Comparison of ENCODE assay signal across 1 cellular context in genomic region chr6:119672725-119673124, GRCh38.
TF ChIP-seq lines count a peak whose summit lies in the region.

No MANE protein-coding gene starts in this region.

TF ChIP-seq in H1, 55 proteins besides CTCF, POLR2A, EP300 and RAD21 (continued from another document):
- TF ChIP-seq, protein P1, sequence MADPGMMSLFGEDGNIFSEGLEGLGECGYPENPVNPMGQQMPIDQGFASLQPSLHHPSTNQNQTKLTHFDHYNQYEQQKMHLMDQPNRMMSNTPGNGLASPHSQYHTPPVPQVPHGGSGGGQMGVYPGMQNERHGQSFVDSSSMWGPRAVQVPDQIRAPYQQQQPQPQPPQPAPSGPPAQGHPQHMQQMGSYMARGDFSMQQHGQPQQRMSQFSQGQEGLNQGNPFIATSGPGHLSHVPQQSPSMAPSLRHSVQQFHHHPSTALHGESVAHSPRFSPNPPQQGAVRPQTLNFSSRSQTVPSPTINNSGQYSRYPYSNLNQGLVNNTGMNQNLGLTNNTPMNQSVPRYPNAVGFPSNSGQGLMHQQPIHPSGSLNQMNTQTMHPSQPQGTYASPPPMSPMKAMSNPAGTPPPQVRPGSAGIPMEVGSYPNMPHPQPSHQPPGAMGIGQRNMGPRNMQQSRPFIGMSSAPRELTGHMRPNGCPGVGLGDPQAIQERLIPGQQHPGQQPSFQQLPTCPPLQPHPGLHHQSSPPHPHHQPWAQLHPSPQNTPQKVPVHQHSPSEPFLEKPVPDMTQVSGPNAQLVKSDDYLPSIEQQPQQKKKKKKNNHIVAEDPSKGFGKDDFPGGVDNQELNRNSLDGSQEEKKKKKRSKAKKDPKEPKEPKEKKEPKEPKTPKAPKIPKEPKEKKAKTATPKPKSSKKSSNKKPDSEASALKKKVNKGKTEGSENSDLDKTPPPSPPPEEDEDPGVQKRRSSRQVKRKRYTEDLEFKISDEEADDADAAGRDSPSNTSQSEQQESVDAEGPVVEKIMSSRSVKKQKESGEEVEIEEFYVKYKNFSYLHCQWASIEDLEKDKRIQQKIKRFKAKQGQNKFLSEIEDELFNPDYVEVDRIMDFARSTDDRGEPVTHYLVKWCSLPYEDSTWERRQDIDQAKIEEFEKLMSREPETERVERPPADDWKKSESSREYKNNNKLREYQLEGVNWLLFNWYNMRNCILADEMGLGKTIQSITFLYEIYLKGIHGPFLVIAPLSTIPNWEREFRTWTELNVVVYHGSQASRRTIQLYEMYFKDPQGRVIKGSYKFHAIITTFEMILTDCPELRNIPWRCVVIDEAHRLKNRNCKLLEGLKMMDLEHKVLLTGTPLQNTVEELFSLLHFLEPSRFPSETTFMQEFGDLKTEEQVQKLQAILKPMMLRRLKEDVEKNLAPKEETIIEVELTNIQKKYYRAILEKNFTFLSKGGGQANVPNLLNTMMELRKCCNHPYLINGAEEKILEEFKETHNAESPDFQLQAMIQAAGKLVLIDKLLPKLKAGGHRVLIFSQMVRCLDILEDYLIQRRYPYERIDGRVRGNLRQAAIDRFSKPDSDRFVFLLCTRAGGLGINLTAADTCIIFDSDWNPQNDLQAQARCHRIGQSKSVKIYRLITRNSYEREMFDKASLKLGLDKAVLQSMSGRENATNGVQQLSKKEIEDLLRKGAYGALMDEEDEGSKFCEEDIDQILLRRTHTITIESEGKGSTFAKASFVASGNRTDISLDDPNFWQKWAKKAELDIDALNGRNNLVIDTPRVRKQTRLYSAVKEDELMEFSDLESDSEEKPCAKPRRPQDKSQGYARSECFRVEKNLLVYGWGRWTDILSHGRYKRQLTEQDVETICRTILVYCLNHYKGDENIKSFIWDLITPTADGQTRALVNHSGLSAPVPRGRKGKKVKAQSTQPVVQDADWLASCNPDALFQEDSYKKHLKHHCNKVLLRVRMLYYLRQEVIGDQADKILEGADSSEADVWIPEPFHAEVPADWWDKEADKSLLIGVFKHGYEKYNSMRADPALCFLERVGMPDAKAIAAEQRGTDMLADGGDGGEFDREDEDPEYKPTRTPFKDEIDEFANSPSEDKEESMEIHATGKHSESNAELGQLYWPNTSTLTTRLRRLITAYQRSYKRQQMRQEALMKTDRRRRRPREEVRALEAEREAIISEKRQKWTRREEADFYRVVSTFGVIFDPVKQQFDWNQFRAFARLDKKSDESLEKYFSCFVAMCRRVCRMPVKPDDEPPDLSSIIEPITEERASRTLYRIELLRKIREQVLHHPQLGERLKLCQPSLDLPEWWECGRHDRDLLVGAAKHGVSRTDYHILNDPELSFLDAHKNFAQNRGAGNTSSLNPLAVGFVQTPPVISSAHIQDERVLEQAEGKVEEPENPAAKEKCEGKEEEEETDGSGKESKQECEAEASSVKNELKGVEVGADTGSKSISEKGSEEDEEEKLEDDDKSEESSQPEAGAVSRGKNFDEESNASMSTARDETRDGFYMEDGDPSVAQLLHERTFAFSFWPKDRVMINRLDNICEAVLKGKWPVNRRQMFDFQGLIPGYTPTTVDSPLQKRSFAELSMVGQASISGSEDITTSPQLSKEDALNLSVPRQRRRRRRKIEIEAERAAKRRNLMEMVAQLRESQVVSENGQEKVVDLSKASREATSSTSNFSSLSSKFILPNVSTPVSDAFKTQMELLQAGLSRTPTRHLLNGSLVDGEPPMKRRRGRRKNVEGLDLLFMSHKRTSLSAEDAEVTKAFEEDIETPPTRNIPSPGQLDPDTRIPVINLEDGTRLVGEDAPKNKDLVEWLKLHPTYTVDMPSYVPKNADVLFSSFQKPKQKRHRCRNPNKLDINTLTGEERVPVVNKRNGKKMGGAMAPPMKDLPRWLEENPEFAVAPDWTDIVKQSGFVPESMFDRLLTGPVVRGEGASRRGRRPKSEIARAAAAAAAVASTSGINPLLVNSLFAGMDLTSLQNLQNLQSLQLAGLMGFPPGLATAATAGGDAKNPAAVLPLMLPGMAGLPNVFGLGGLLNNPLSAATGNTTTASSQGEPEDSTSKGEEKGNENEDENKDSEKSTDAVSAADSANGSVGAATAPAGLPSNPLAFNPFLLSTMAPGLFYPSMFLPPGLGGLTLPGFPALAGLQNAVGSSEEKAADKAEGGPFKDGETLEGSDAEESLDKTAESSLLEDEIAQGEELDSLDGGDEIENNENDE (IDR thresholded peaks at IDR 0.05; ENCODE audit: insufficient replicate concordance, low read length), result peak; percentile 59
- TF ChIP-seq YY1 (IDR thresholded peaks at IDR 0.05; ENCODE audit: low read depth, low read length) (0 out of 2 replicates have a peak, but pooled peaks have one; percentile 26), CTBP2 (IDR thresholded peaks at IDR 0.05; ENCODE audit: borderline replicate concordance, insufficient read depth, insufficient read length, low read length) (no peak), MAX (IDR thresholded peaks at IDR 0.05) (peak; percentile 64), HDAC2 (IDR thresholded peaks at IDR 0.05; ENCODE audit: borderline replicate concordance in 1 of 2, low read depth in 2 of 2, low read length in 2 of 2) (0 out of 4 replicates have a peak, but pooled peaks of 1 of the 2 experiments have one; percentile 26), JUND (IDR thresholded peaks at IDR 0.05; ENCODE audit: low read length) (no peak), SIX5 (IDR thresholded peaks at IDR 0.05; ENCODE audit: low read depth, low read length) (no peak), SIN3A (conservative IDR thresholded peaks at IDR 0.05 in 1 of 2, IDR thresholded peaks at IDR 0.05 in 1 of 2; ENCODE audit: low read depth in 1 of 2, low read length in 2 of 2) (0 out of 4 replicates have a peak, but pooled peaks have one; percentile 41 to 48)
